ENCODE assay signal across 17 cellular contexts in genomic region chr11:79487412-79487811, GRCh38. TPM values are rescaled to one million over a fixed set of nuclear protein-coding genes. Genes with fewer than 3 reads are reported as not detected.
DNase-seq lines count a peak whose midpoint lies in the region; ATAC-seq, FAIRE-seq and TF ChIP-seq lines count a peak whose summit lies in the region.
"Had no signal": no experiment of that assay in that cellular context is flagged by ENCODE, and none has a peak within 500 bp of the region (broad histone marks: within the 10 kb centered on the region; RNA-seq: fewer than 3 reads in every experiment).

No MANE protein-coding gene starts in this region.

- FAIRE-seq in GM12878 (lab: Jason Lieb, UNC) = no peak
- FAIRE-seq: A549, H54, HepG2, HTR-8/SVneo had no signal

- H3K9me3 ChIP-seq in GM12878 (replicated peaks; ENCODE audit: control insufficient read depth, insufficient read depth, low read length) = no peaks in the 10 kb centered on the region
- H3K9me3 ChIP-seq: A549, Caco-2 had no signal

- no peak for TF ChIP-seq RAD21 in GM12878 (IDR thresholded peaks at IDR 0.05; ENCODE audit: insufficient read depth, low read depth, low read length)

- intact Hi-C loops in GM12878 (cut with micrococcal nuclease; ENCODE audit: unreplicated experiment) = no loop called here

- H3K4me1 ChIP-seq in GM12878 (ENCODE audit: control insufficient read depth, insufficient read depth, low read length) = peaks cover 10% of the 10 kb centered on the region
- H3K4me1 ChIP-seq: A549, Caco-2 had no signal

- no peak overlapping the region for H3K4me2 ChIP-seq in GM12878 (ENCODE audit: control insufficient read depth, insufficient read depth)
- H3K4me2 ChIP-seq: A549 had no signal

- H3K36me3 Mint-ChIP-seq in chondrocyte (ENCODE audit: low read depth) = no peaks in the 10 kb centered on the region
- H3K36me3 Mint-ChIP-seq: CD14-positive monocyte; CD8-positive, alpha-beta T cell had no signal

- H3K9ac ChIP-seq in GM12878 (ENCODE audit: control insufficient read depth, insufficient read depth, low read length) = no peak overlapping the region
- H3K9ac ChIP-seq: GM23248 had no signal

- no peaks in the 10 kb centered on the region for H3K27me3 ChIP-seq in GM12878 (replicated peaks in 1 of 2; ENCODE audit: control insufficient read depth in 2 of 2, insufficient read depth in 2 of 2, low read length in 1 of 2)

- SMC1A ChIA-PET in GM12878 (lab: Charles Lee; ENCODE audit: uncharacterized antibody, unreplicated experiment) = interaction anchor here (1.0 to 2.2 kb wide), 2 partner anchors 58 to 87 kb away, joined by 3 to 8 read pairs; no protein-coding TSS in a partner anchor

- ATAC-seq in GM12878 (peak; percentile 23), GM19463 (IDR thresholded peaks at IDR 0.05; ENCODE audit: unreplicated experiment) (no peak)
- ATAC-seq: A549; CD8-positive, alpha-beta T cell; HCT116; HepG2 had no signal

- POLR2A ChIA-PET in GM12878 (lab: Charles Lee) = no interaction called here

- peaks cover 3% of the 10 kb centered on the region for H3K4me1 Mint-ChIP-seq in chondrocyte (ENCODE audit: low read depth)

- DNase-seq in SKM-1 treated with dmso at 0.1 percent for 144 hours (lab: John Stamatoyannopoulos, UW; ENCODE audit: unreplicated experiment) = peak; percentile 12
- no peak for DNase-seq in SKM-1 (lab: John Stamatoyannopoulos, UW; ENCODE audit: unreplicated experiment)
- DNase-seq in NOMO-1 treated with DMSO at 0.1 percent for 48 hours (lab: John Stamatoyannopoulos, UW; ENCODE audit: unreplicated experiment) = peak; percentile 28
- no peak for DNase-seq in GM12878 (ENCODE audit: low read depth, low spot score)
- no peak for DNase-seq in chondrocyte (ENCODE audit: low spot score)
- DNase-seq: Caco-2; CD8-positive, alpha-beta T cell; DMS53; GF-D8; GM23248 had no signal

- no peak overlapping the region for H3K4me3 ChIP-seq in GM12878
- H3K4me3 ChIP-seq: A549, GM23248 had no signal

- H2AFZ ChIP-seq in GM12878 (ENCODE audit: control insufficient read depth, low read depth, low read length) = no peak overlapping the region
- H2AFZ ChIP-seq: GM23248 had no signal

- peaks cover 7% of the 10 kb centered on the region for H3K27me3 Mint-ChIP-seq in chondrocyte (ENCODE audit: low read depth)

- H3K9me3 Mint-ChIP-seq in chondrocyte (ENCODE audit: low read depth) = no peaks in the 10 kb centered on the region
- H3K9me3 Mint-ChIP-seq: CD8-positive, alpha-beta T cell had no signal

- no peaks in the 10 kb centered on the region for H4K20me1 ChIP-seq in GM12878 (ENCODE audit: control insufficient read depth, insufficient read depth)

- BruUV-seq in GM12878 (replicated peaks; lab: Mats Ljungman, UMichigan) = no TSS peak

- no peak for TF ChIP-seq POLR2A in GM12878 (IDR thresholded peaks at IDR 0.05; ENCODE audit: low read depth, low read length)

- no peak overlapping the region for H3K27ac ChIP-seq in GM12878 (ENCODE audit: control insufficient read depth, insufficient read depth)
- H3K27ac ChIP-seq: A549, GM23248 had no signal

- TF ChIP-seq CTCF in GM12878 (IDR thresholded peaks at IDR 0.05 in 2 of 3, conservative IDR thresholded peaks at IDR 0.05 in 1 of 3; ENCODE audit: control insufficient read depth in 2 of 3, extremely low read depth in 1 of 3, insufficient read depth in 1 of 3, low read depth in 3 of 3, low read length in 3 of 3) (no peak), chondrocyte (IDR thresholded peaks at IDR 0.05) (no peak)

- H3K4me3 Mint-ChIP-seq in chondrocyte (ENCODE audit: unreplicated experiment) = no peak overlapping the region
- H3K4me3 Mint-ChIP-seq: CD14-positive monocyte; CD8-positive, alpha-beta T cell had no signal

- TF ChIP-seq EP300 in GM12878 (IDR thresholded peaks at IDR 0.05; ENCODE audit: borderline replicate concordance in 1 of 2, control insufficient read depth in 1 of 2, low read depth in 2 of 2, low read length in 2 of 2) = 0 out of 4 replicates have a peak, but pooled peaks of 1 of the 2 experiments have one; percentile 11

- in situ Hi-C loops in GM12878 (cut with MboI) = loop anchor here (25.0 kb wide), 1 partner anchor 850 kb away; no protein-coding TSS in a partner anchor

- 52% methylated on average over 2 of the region's 2 CpGs for WGBS in GM12878 (ENCODE audit: insufficient coverage, insufficient replicate concordance, low lambda C conversion rate, missing lambda C conversion rate)

- no peaks in the 10 kb centered on the region for H3K36me3 ChIP-seq in GM12878 (ENCODE audit: control insufficient read depth in 2 of 2, insufficient read depth in 2 of 2, low read length in 1 of 2)

- no peaks in the 10 kb centered on the region for H3K79me2 ChIP-seq in GM12878 (ENCODE audit: control insufficient read depth, insufficient read depth, low read length)

- H3K27ac Mint-ChIP-seq in chondrocyte (ENCODE audit: unreplicated experiment) = no peak overlapping the region
- H3K27ac Mint-ChIP-seq: CD14-positive monocyte; CD8-positive, alpha-beta T cell had no signal

- RAD21 ChIA-PET in GM12878 (lab: Charles Lee; ENCODE audit: unreplicated experiment) = no interaction called here

- CTCF ChIA-PET in GM12878 (lab: Yijun Ruan, JAX) = interaction anchor here (10.2 kb wide), 1 partner anchor 85 kb away, joined by 230 read pairs; no protein-coding TSS in a partner anchor

TF ChIP-seq in GM12878, 131 proteins besides CTCF, POLR2A, EP300 and RAD21:
- TF ChIP-seq SMAD5 (IDR thresholded peaks at IDR 0.05; ENCODE audit: low read depth) (no peak), MEF2B (IDR thresholded peaks at IDR 0.05; ENCODE audit: partially characterized antibody, poor library complexity, severe bottlenecking) (peak; percentile 33), EZH2 (IDR thresholded peaks at IDR 0.05; ENCODE audit: borderline replicate concordance, control insufficient read depth, low read depth, low read length) (no peak), ATF7 (IDR thresholded peaks at IDR 0.05; ENCODE audit: low read depth) (peak; percentile 12; the same call in 1 of the 2 replicates), RAD51 (IDR thresholded peaks at IDR 0.05) (no peak), NR2F1 (conservative IDR thresholded peaks at IDR 0.05) (0 out of 2 replicates have a peak, but pooled peaks have one; percentile 33), MTA2 (IDR thresholded peaks at IDR 0.05; ENCODE audit: low read depth) (peak; percentile 56), ZNF687 (IDR thresholded peaks at IDR 0.05) (no peak), SIN3A (IDR thresholded peaks at IDR 0.05; ENCODE audit: low read depth, low read length) (no peak)

RNA-seq across cellular contexts. Expression of gene TENM4, which starts 46.6 kb away (rescaled TPM):
- 0.02 and 1.0 TPM in 2 replicates for total RNA-seq in GM12878 (2013; cell fraction: nucleolus; rRNA removed)
- 0.06 TPM in 1 of 2 replicates, not detected in the other for total RNA-seq in GM12878 (2014; rRNA removed)
- total RNA-seq in GM12878 (2014; rRNA removed; fragmentation: Illumina TruSeq; extraction: Trizol) = not detected in 2 replicates
- total RNA-seq in GM12878 (2021) = 0.03 TPM in 2 replicates
- not detected for polyA plus RNA-seq in GM12878 (2011; ENCODE audit: low read depth)
- 0.12 and 0.23 TPM in 2 replicates for polyA plus RNA-seq in GM12878 (2011; rRNA removed)
- 0.02 and 0.06 TPM in 2 replicates for polyA plus RNA-seq in GM12878 (2011; cell fraction: cytosol; rRNA removed)
- 0.12 and 0.39 TPM in 2 replicates for polyA plus RNA-seq in GM12878 (2011; cell fraction: nucleus; rRNA removed)
- 0.01 TPM in 1 of 2 replicates, not detected in the other for polyA plus RNA-seq in GM12878 (2012)
- polyA plus RNA-seq in GM12878 (2014; fragmentation: Illumina TruSeq; extraction: Trizol) = not detected in 2 replicates
- not detected for polyA plus RNA-seq in GM12878 (2014; fragmentation: Nextera tagmentation; extraction: Ambion mirVana)
- not detected in 2 replicates for polyA plus RNA-seq in GM12878 (2014; rRNA removed)
- polyA plus RNA-seq in GM12878 (2016; fragmentation: Nextera tagmentation; extraction: Ambion mirVana) = not detected
- 0.05 and 0.07 TPM in 2 replicates for polyA minus RNA-seq in GM12878 (2011; rRNA and poly(A)+ RNA removed)
- 0.21 TPM in 1 of 2 replicates, not detected in the other for polyA minus RNA-seq in GM12878 (2011; cell fraction: cytosol; rRNA and poly(A)+ RNA removed)
- polyA minus RNA-seq in GM12878 (2011; cell fraction: nucleus; rRNA and poly(A)+ RNA removed) = 0.24 and 0.67 TPM in 2 replicates
- total RNA-seq in chondrocyte = 2.8 to 34.3 TPM (median 3.8 TPM) in 3 replicates
- total RNA-seq: CD8-positive, alpha-beta T cell; HepG2 had no signal
- polyA plus RNA-seq: HepG2 had no signal

Comparison
In these comparisons a context has a peak if more than half of its experiments do, and no peak if none do; other contexts are left out.
1. DNase-seq: peak in SKM-1 treated with dmso at 0.1 percent for 144 hours (single experiment) and NOMO-1 treated with DMSO at 0.1 percent for 48 hours (single experiment); none in SKM-1 (single experiment), GM12878 (single experiment) and chondrocyte (single experiment).